20 cellular contexts compared by ENCODE assay signal in the genomic region with DNA sequence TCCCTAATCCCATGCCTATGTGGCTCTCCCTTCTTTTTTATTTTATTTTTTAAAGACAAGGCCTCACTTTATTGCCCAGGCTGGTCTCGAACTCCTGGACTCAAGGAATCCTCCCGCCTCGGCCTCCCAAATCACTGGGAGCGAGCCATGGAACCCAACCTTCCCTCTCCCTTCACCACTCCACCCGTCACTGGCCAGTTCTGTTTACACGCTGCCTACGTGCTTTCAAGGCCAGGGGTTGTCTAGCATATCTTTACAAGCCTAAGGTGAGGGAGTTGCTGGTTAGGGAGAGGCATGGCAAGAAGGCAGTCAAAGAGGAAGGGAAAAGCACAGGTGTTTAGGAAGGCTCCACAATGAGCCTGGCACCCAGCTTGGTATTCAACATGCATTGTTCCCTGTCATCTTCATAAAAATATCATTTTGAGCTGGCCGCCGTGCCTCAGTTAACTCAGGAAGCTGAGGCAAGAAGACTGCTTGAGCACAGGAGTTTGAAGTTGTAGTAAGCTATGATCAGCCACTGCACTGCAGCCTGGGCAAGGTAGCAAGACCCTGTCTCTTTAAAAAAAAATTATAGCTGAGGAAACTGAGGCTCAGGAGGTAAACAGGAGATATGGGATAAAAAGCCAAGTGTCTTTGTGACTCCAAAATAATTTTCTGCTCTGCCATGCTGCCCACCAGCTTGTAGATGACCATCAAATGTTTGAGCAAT. TPM values are rescaled to one million over a fixed set of nuclear protein-coding genes. Genes with fewer than 3 reads are reported as not detected.
"Had no signal": no experiment of that assay in that cellular context is flagged by ENCODE, and none has a peak within 500 bp of the region (broad histone marks: within the 10 kb centered on the region; RNA-seq: fewer than 3 reads in every experiment).

No MANE protein-coding gene starts in this region.

- DNase-seq: activated CD4-positive, alpha-beta T cell treated with anti-CD3 and anti-CD28 coated beads, Interleukin-2, amount 10 ng/mL, durations not matched to agents 7 days and 5 days; activated CD4-positive, CD25-positive, alpha-beta regulatory T cell; activated CD8-positive, alpha-beta memory T cell treated with anti-CD3 and anti-CD28 coated beads for 24 hours; activated naive CD4-positive, alpha-beta T cell treated with anti-CD3 and anti-CD28 coated beads for 36 hours; adrenal gland; central memory CD4-positive, alpha-beta T cell; effector memory CD8-positive, alpha-beta T cell; erythroblast; immature natural killer cell; left cardiac atrium; natural killer cell; stimulated activated CD4-positive, alpha-beta T cell treated with anti-CD3 and anti-CD28 coated beads, Interleukin-15, amount 100 ng/mL, for 24 hours; stimulated activated CD4-positive, alpha-beta T cell treated with anti-CD3 and anti-CD28 coated beads, Interleukin-4, amount 100 ng/mL, for 24 hours; stimulated activated naive CD8-positive, alpha-beta T cell treated with anti-CD3 and anti-CD28 coated beads, Interleukin-15, amount 100 ng/mL, for 72 hours; T-helper 2 cell had no signal

- H3K27me3 ChIP-seq: adrenal gland, vagina had no signal

- H3K36me3 ChIP-seq: adrenal gland, prostate gland, vagina had no signal

- ATAC-seq: effector memory CD8-positive, alpha-beta T cell; natural killer cell; stimulated activated naive CD8-positive, alpha-beta T cell treated with anti-CD3 and anti-CD28 coated beads, Interleukin-15, amount 100 ng/mL, for 72 hours had no signal

- H3K27ac ChIP-seq: adrenal gland, vagina had no signal

- H3K4me1 ChIP-seq: adrenal gland, prostate gland had no signal

- H3K9me3 ChIP-seq: adrenal gland, prostate gland, vagina had no signal

RNA-seq across cellular contexts. Expression of gene RHBDL2, which starts 1.1 kb away (rescaled TPM):
- total RNA-seq: activated CD4-positive, alpha-beta T cell treated with anti-CD3 and anti-CD28 coated beads, Interleukin-2, amount 10 ng/mL, durations not matched to agents 7 days and 5 days; activated naive CD4-positive, alpha-beta T cell treated with anti-CD3 and anti-CD28 coated beads for 36 hours; lung microvascular endothelial cell; mononuclear cell; natural killer cell had no signal
- polyA plus RNA-seq: immature natural killer cell had no signal

RNA-seq across cellular contexts. Expression of gene GJA9, which starts 59.1 kb away (rescaled TPM):
- total RNA-seq: activated CD4-positive, alpha-beta T cell treated with anti-CD3 and anti-CD28 coated beads, Interleukin-2, amount 10 ng/mL, durations not matched to agents 7 days and 5 days; activated naive CD4-positive, alpha-beta T cell treated with anti-CD3 and anti-CD28 coated beads for 36 hours; adrenal gland; fibroblast of villous mesenchyme; left cardiac atrium; lung microvascular endothelial cell; mononuclear cell; natural killer cell; vagina had no signal
- polyA plus RNA-seq: adrenal gland, immature natural killer cell had no signal
